8 cellular contexts compared by ENCODE assay signal in genomic region chr6:16741112-16742016, GRCh38. TPM values are rescaled to one million over a fixed set of nuclear protein-coding genes. Genes with fewer than 3 reads are reported as not detected.
DNase-seq lines count a peak whose midpoint lies in the region; ATAC-seq and TF ChIP-seq lines count a peak whose summit lies in the region.

No MANE protein-coding gene starts in this region.

- no peak overlapping the region for H3K9ac ChIP-seq in PC-3 (ENCODE audit: low read length)

- no peak overlapping the region for H2AFZ ChIP-seq in PC-3 (ENCODE audit: low read length)

- H3K4me2 ChIP-seq in PC-3 (ENCODE audit: low read length): peak overlapping the region; percentile 11

- DNase-seq in activated T-cell treated with anti-CD3 and anti-CD28 coated beads, Interleukin-2, amount 50 U/mL, for 24 hours: no peak
- DNase-seq in activated T-cell treated with anti-CD3 and anti-CD28 coated beads, Interleukin-2, amount 50 U/mL, for 1 hour: no peak
- DNase-seq in PC-3 (peak; percentile 78), fibroblast of peridontal ligament (ENCODE audit: extremely low read depth) (peak; percentile 97), cortex of kidney (lab: John Stamatoyannopoulos, UW) (no peak), NCI-H2171 (lab: John Stamatoyannopoulos, UW) (no peak), GOT3 (lab: John Stamatoyannopoulos, UW) (no peak)
- no peak for DNase-seq in stimulated activated naive CD8-positive, alpha-beta T cell treated with anti-CD3 and anti-CD28 coated beads, Interleukin-15, Interleukin-2, amounts not matched to agents 100 U/mL and 50 U/mL, for 24 hours

- no peaks in the 10 kb centered on the region for H3K9me3 ChIP-seq in PC-3 (ENCODE audit: low read length)

- CTCF ChIA-PET in PC-3 (lab: Charles Lee): no interaction called here

- H3K36me3 ChIP-seq in PC-3 (ENCODE audit: low read depth, low read length): peaks cover 6% of the 10 kb centered on the region; the same call in 1 of the 2 replicates

- H3K79me2 ChIP-seq in PC-3 (ENCODE audit: low read length): peaks cover 83% of the 10 kb centered on the region

- TF ChIP-seq CTCF in PC-3 (conservative IDR thresholded peaks at IDR 0.05; ENCODE audit: low read depth, low read length): no peak

- POLR2A ChIA-PET in PC-3 (lab: Charles Lee; ENCODE audit: unreplicated experiment): no interaction called here

- H3K27me3 ChIP-seq in PC-3 (ENCODE audit: low read length): no peaks in the 10 kb centered on the region

- H3K4me1 Mint-ChIP-seq in activated T-cell treated with anti-CD3 and anti-CD28 coated beads, Interleukin-2, amount 50 U/mL, for 24 hours (ENCODE audit: low read depth): peaks cover 74% of the 10 kb centered on the region

- no peaks in the 10 kb centered on the region for H3K27me3 Mint-ChIP-seq in activated T-cell treated with anti-CD3 and anti-CD28 coated beads, Interleukin-2, amount 50 U/mL, for 24 hours

- H3K36me3 Mint-ChIP-seq in activated T-cell treated with anti-CD3 and anti-CD28 coated beads, Interleukin-2, amount 50 U/mL, for 24 hours (ENCODE audit: low read depth): peaks cover 52% of the 10 kb centered on the region

- H4K20me1 ChIP-seq in PC-3 (ENCODE audit: low read length): no peaks in the 10 kb centered on the region

- H3K9me2 ChIP-seq in PC-3 (replicated peaks; ENCODE audit: low read length): no peaks in the 10 kb centered on the region

- BruUV-seq in PC-3 (replicated peaks; lab: Mats Ljungman, UMichigan): no TSS peak

- H3K27ac ChIP-seq in PC-3 (ENCODE audit: low read length): peak overlapping the region; percentile 12

- no peaks in the 10 kb centered on the region for H3K9me3 Mint-ChIP-seq in activated T-cell treated with anti-CD3 and anti-CD28 coated beads, Interleukin-2, amount 50 U/mL, for 24 hours

- H3K4me1 ChIP-seq in PC-3 (ENCODE audit: insufficient read depth, low read length): peaks cover 49% of the 10 kb centered on the region

- H3K4me3 ChIP-seq in PC-3 (ENCODE audit: low read length): no peak overlapping the region

- H3K27ac Mint-ChIP-seq in activated T-cell treated with anti-CD3 and anti-CD28 coated beads, Interleukin-2, amount 50 U/mL, for 24 hours: peak overlapping the region; percentile 68

- no peaks in the 10 kb centered on the region for H3F3A ChIP-seq in PC-3 (ENCODE audit: low read length, unreplicated experiment)

- ATAC-seq in PC-3: peak; percentile 36
- ATAC-seq in stimulated activated naive CD8-positive, alpha-beta T cell treated with anti-CD3 and anti-CD28 coated beads, Interleukin-15, Interleukin-2, amounts not matched to agents 100 U/mL and 50 U/mL, for 24 hours: peak; percentile 95

- no peak overlapping the region for H3K4me3 Mint-ChIP-seq in activated T-cell treated with anti-CD3 and anti-CD28 coated beads, Interleukin-2, amount 50 U/mL, for 24 hours

- intact Hi-C loops in PC-3 (cut with micrococcal nuclease): no loop called here

RNA-seq across cellular contexts. Expression of gene ATXN1, which starts 19.9 kb away (rescaled TPM):
- total RNA-seq in PC-3 (2014; rRNA removed): 19.1 and 27.0 TPM in 2 replicates

Comparison
In these comparisons a context has a peak if more than half of its experiments do, and no peak if none do; other contexts are left out.
1. DNase-seq: peak in PC-3 (single experiment) and fibroblast of peridontal ligament (single experiment); none in activated T-cell treated with anti-CD3 and anti-CD28 coated beads, Interleukin-2, amount 50 U/mL, for 24 hours (single experiment), activated T-cell treated with anti-CD3 and anti-CD28 coated beads, Interleukin-2, amount 50 U/mL, for 1 hour (single experiment), stimulated activated naive CD8-positive, alpha-beta T cell treated with anti-CD3 and anti-CD28 coated beads, Interleukin-15, Interleukin-2, amounts not matched to agents 100 U/mL and 50 U/mL, for 24 hours (single experiment), cortex of kidney (single experiment), NCI-H2171 (single experiment) and GOT3 (single experiment).